Comparison of ENCODE assay signal across 26 cellular contexts in the genomic region with DNA sequence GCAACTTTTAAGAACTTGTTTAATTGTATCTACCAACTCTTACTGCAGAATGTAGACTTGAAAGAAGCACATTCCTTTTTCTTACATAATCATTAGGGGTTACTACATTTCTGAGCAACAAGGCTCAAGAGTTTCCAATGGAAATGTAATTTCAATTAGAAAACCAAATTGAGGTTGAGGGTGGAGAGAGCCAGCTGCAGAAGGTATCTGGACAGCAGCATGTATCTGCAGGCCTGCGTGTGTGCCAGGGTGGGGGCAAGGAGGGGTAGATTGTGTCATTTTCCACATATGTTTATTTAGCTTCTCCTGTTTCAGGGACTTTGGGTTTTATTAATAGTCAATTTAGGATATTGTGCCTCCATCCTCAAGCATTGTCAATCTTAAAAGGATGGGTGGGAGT.
DNase-seq lines count a peak whose midpoint lies in the region; ATAC-seq, FAIRE-seq and TF ChIP-seq lines count a peak whose summit lies in the region.
"Had no signal": no experiment of that assay in that cellular context is flagged by ENCODE, and none has a peak within 500 bp of the region (broad histone marks: within the 10 kb centered on the region; RNA-seq: fewer than 3 reads in every experiment).

No MANE protein-coding gene starts in this region.

- H3K27me3 ChIP-seq in BLaER1 treated with 17β-estradiol and CSF1 and Interleukin-3, amounts not matched to agents 10 nM and 100 nM: no peaks in the 10 kb centered on the region
- no peaks in the 10 kb centered on the region for H3K27me3 ChIP-seq in KMS-11 (ENCODE audit: insufficient read depth, low read depth)
- H3K27me3 ChIP-seq in GM12878 (replicated peaks in 1 of 2; ENCODE audit: control insufficient read depth in 2 of 2, insufficient read depth in 2 of 2, low read length in 1 of 2): no peaks in the 10 kb centered on the region
- H3K27me3 ChIP-seq: BE2C had no signal

- H3K4me3 Mint-ChIP-seq in type B pancreatic cell: no peak overlapping the region
- H3K4me3 Mint-ChIP-seq: CD4-positive, alpha-beta T cell had no signal

- TF ChIP-seq RAD21 in GM12878 (IDR thresholded peaks at IDR 0.05; ENCODE audit: insufficient read depth, low read depth, low read length): no peak

- no peak overlapping the region for H3K4me3 ChIP-seq in BLaER1 treated with 17β-estradiol and CSF1 and Interleukin-3, amounts not matched to agents 10 nM and 100 nM
- H3K4me3 ChIP-seq in KMS-11 (IDR thresholded peaks at IDR 0.05; ENCODE audit: insufficient read depth, low read depth, low read length): peak overlapping the region; percentile 53
- no peak overlapping the region for H3K4me3 ChIP-seq in GM12878
- H3K4me3 ChIP-seq: A549, PC-9 had no signal

- no peaks in the 10 kb centered on the region for H3K36me3 ChIP-seq in BLaER1 treated with 17β-estradiol and CSF1 and Interleukin-3, amounts not matched to agents 10 nM and 100 nM
- H3K36me3 ChIP-seq in KMS-11 (ENCODE audit: insufficient read depth) (no peaks in the 10 kb centered on the region), GM12878 (ENCODE audit: control insufficient read depth in 2 of 2, insufficient read depth in 2 of 2, low read length in 1 of 2) (no peaks in the 10 kb centered on the region)
- H3K36me3 ChIP-seq: BE2C had no signal

- no TSS peak for BruUV-seq in GM12878 (replicated peaks; lab: Mats Ljungman, UMichigan)

- WGBS in GM12878 (ENCODE audit: insufficient coverage, insufficient replicate concordance, low lambda C conversion rate, missing lambda C conversion rate): 0% methylated on average over 1 of the region's 1 CpG

- ATAC-seq in GM12878: no peak
- ATAC-seq in HG02938 (IDR thresholded peaks at IDR 0.05; ENCODE audit: unreplicated experiment): no peak
- ATAC-seq: A549 had no signal

- H3K4me1 ChIP-seq in BLaER1 treated with 17β-estradiol and CSF1 and Interleukin-3, amounts not matched to agents 10 nM and 100 nM: peaks cover 7 to 88% (median 66%) of the 10 kb centered on the region in 10 experiments
- peaks cover 98% of the 10 kb centered on the region for H3K4me1 ChIP-seq in KMS-11 (ENCODE audit: low read depth, poor library complexity, severe bottlenecking)
- H3K4me1 ChIP-seq in GM12878 (ENCODE audit: control insufficient read depth, insufficient read depth, low read length): no peaks in the 10 kb centered on the region
- H3K4me1 ChIP-seq: A549, BE2C, Caco-2 had no signal

- POLR2A ChIA-PET in GM12878 (lab: Charles Lee): no interaction called here

- H3K27me3 Mint-ChIP-seq in type B pancreatic cell: peaks cover 2% of the 10 kb centered on the region

- H3K79me2 ChIP-seq in KMS-11 (ENCODE audit: insufficient read depth, low read depth): peaks cover 96% of the 10 kb centered on the region
- no peaks in the 10 kb centered on the region for H3K79me2 ChIP-seq in GM12878 (ENCODE audit: control insufficient read depth, insufficient read depth, low read length)

- peak overlapping the region in 6 of 11 experiments; percentile 0 to 38 (median 32); a peak in 7 of 22 replicates for H3K4me2 ChIP-seq in BLaER1 treated with 17β-estradiol and CSF1 and Interleukin-3, amounts not matched to agents 10 nM and 100 nM
- peak overlapping the region; percentile 98 for H3K4me2 ChIP-seq in KMS-11
- H3K4me2 ChIP-seq in GM12878 (ENCODE audit: control insufficient read depth, insufficient read depth): no peak overlapping the region
- H3K4me2 ChIP-seq: A549, PC-9 had no signal

- in situ Hi-C loops in GM12878 (cut with MboI): loop anchor here (5.0 kb wide), 1 partner anchor 235 kb away; no protein-coding TSS in a partner anchor

- no peak for TF ChIP-seq POLR2A in GM12878 (IDR thresholded peaks at IDR 0.05; ENCODE audit: low read depth, low read length)

- TF ChIP-seq CTCF in KMS-11 (conservative IDR thresholded peaks at IDR 0.05; ENCODE audit: low read depth, low read length) (no peak), GM12878 (IDR thresholded peaks at IDR 0.05 in 2 of 3, conservative IDR thresholded peaks at IDR 0.05 in 1 of 3; ENCODE audit: control insufficient read depth in 2 of 3, extremely low read depth in 1 of 3, insufficient read depth in 1 of 3, low read depth in 3 of 3, low read length in 3 of 3) (no peak), type B pancreatic cell (conservative IDR thresholded peaks at IDR 0.05) (no peak)

- CTCF ChIA-PET in GM12878 (lab: Yijun Ruan, JAX): no interaction called here

- SMC1A ChIA-PET in GM12878 (lab: Charles Lee; ENCODE audit: uncharacterized antibody, unreplicated experiment): no interaction called here

- no peaks in the 10 kb centered on the region for H3K36me3 Mint-ChIP-seq in type B pancreatic cell

- peaks cover 0 to 18% (median 11%) of the 10 kb centered on the region in 11 experiments; a peak in 10 of 22 replicates for H3K9me3 ChIP-seq in BLaER1 treated with 17β-estradiol and CSF1 and Interleukin-3, amounts not matched to agents 10 nM and 100 nM (replicated peaks in 1 of 11)
- H3K9me3 ChIP-seq in GM12878 (replicated peaks; ENCODE audit: control insufficient read depth, insufficient read depth, low read length): no peaks in the 10 kb centered on the region
- H3K9me3 ChIP-seq: A549, BE2C, Caco-2 had no signal

- TF ChIP-seq EP300 in GM12878 (IDR thresholded peaks at IDR 0.05; ENCODE audit: borderline replicate concordance in 1 of 2, control insufficient read depth in 1 of 2, low read depth in 2 of 2, low read length in 2 of 2): no peak

- H2AFZ ChIP-seq in KMS-11 (ENCODE audit: low read depth) (no peak overlapping the region), GM12878 (ENCODE audit: control insufficient read depth, low read depth, low read length) (no peak overlapping the region)
- H2AFZ ChIP-seq: PC-9 had no signal

- H3K27ac Mint-ChIP-seq in type B pancreatic cell: no peak overlapping the region
- H3K27ac Mint-ChIP-seq: CD4-positive, alpha-beta T cell had no signal

- no peaks in the 10 kb centered on the region for H3K9me3 Mint-ChIP-seq in type B pancreatic cell
- H3K9me3 Mint-ChIP-seq: CD4-positive, alpha-beta T cell had no signal

- RAD21 ChIA-PET in GM12878 (lab: Charles Lee; ENCODE audit: unreplicated experiment): no interaction called here

- intact Hi-C loops in GM12878 (cut with micrococcal nuclease; ENCODE audit: unreplicated experiment): no loop called here

- H4K20me1 ChIP-seq in BLaER1 treated with 17β-estradiol and CSF1 and Interleukin-3, amounts not matched to agents 10 nM and 100 nM: no peaks in the 10 kb centered on the region
- H4K20me1 ChIP-seq in KMS-11 (ENCODE audit: insufficient read depth): no peaks in the 10 kb centered on the region
- H4K20me1 ChIP-seq in GM12878 (ENCODE audit: control insufficient read depth, insufficient read depth): no peaks in the 10 kb centered on the region

- H3K4me1 Mint-ChIP-seq in type B pancreatic cell (ENCODE audit: unreplicated experiment): no peaks in the 10 kb centered on the region

- no peak for FAIRE-seq in GM12878 (lab: Jason Lieb, UNC)
- FAIRE-seq: A549, H54 had no signal

- DNase-seq in GM12878 (ENCODE audit: low read depth, low spot score) (no peak), renal cortical epithelial cell (ENCODE audit: low read depth) (peak; percentile 19), cortex of kidney (lab: John Stamatoyannopoulos, UW) (no peak), COLO668 (lab: John Stamatoyannopoulos, UW; ENCODE audit: unreplicated experiment) (no peak), type B pancreatic cell (ENCODE audit: extremely low spot score, unreplicated experiment) (no peak)
- DNase-seq: BE2C; Caco-2; CD4-positive, alpha-beta T cell; DMS 273 treated with DMSO at 0.1 percent for 48 hours; DND-41; KG1; MV-4-11; NCI-H1694; NCI-H2081; NCI-H2171; NCI-H345; NCI-H524; NCI-H774; PC-9; RPMI8226; SHP77 had no signal

- no peak overlapping the region for H3K9ac ChIP-seq in BLaER1 treated with 17β-estradiol and CSF1 and Interleukin-3, amounts not matched to agents 10 nM and 100 nM
- H3K9ac ChIP-seq in KMS-11: peak overlapping the region; percentile 60
- H3K9ac ChIP-seq in GM12878 (ENCODE audit: control insufficient read depth, insufficient read depth, low read length): no peak overlapping the region

- no peak overlapping the region for H3K27ac ChIP-seq in BLaER1 treated with 17β-estradiol and CSF1 and Interleukin-3, amounts not matched to agents 10 nM and 100 nM
- H3K27ac ChIP-seq in KMS-11 (peak overlapping the region; percentile 99), GM12878 (ENCODE audit: control insufficient read depth, insufficient read depth) (peak overlapping the region; percentile 48)
- H3K27ac ChIP-seq: A549, PC-9 had no signal

TF ChIP-seq in GM12878, 131 proteins besides CTCF, POLR2A, EP300 and RAD21 (continues in another document):
- TF ChIP-seq TCF12 (IDR thresholded peaks at IDR 0.05; ENCODE audit: low read depth, low read length) (no peak), TCF3 (IDR thresholded peaks at IDR 0.05; ENCODE audit: borderline replicate concordance, insufficient read depth, low read depth, low read length) (no peak), MTA3 (IDR thresholded peaks at IDR 0.05; ENCODE audit: borderline replicate concordance, low read length) (no peak), YBX1 (IDR thresholded peaks at IDR 0.05) (no peak)
- TF ChIP-seq, protein P1, sequence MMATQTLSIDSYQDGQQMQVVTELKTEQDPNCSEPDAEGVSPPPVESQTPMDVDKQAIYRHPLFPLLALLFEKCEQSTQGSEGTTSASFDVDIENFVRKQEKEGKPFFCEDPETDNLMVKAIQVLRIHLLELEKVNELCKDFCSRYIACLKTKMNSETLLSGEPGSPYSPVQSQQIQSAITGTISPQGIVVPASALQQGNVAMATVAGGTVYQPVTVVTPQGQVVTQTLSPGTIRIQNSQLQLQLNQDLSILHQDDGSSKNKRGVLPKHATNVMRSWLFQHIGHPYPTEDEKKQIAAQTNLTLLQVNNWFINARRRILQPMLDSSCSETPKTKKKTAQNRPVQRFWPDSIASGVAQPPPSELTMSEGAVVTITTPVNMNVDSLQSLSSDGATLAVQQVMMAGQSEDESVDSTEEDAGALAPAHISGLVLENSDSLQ (IDR thresholded peaks at IDR 0.05): no peak
- TF ChIP-seq, protein P2, sequence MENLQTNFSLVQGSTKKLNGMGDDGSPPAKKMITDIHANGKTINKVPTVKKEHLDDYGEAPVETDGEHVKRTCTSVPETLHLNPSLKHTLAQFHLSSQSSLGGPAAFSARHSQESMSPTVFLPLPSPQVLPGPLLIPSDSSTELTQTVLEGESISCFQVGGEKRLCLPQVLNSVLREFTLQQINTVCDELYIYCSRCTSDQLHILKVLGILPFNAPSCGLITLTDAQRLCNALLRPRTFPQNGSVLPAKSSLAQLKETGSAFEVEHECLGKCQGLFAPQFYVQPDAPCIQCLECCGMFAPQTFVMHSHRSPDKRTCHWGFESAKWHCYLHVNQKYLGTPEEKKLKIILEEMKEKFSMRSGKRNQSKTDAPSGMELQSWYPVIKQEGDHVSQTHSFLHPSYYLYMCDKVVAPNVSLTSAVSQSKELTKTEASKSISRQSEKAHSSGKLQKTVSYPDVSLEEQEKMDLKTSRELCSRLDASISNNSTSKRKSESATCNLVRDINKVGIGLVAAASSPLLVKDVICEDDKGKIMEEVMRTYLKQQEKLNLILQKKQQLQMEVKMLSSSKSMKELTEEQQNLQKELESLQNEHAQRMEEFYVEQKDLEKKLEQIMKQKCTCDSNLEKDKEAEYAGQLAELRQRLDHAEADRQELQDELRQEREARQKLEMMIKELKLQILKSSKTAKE (IDR thresholded peaks at IDR 0.05; ENCODE audit: low read depth, poor library complexity, severe bottlenecking): no peak

Comparison
In these comparisons a context has a peak if more than half of its experiments do, and no peak if none do; other contexts are left out.
1. H3K27ac ChIP-seq: peak in KMS-11 (single experiment) and GM12878 (single experiment); none in BLaER1 treated with 17β-estradiol and CSF1 and Interleukin-3, amounts not matched to agents 10 nM and 100 nM (0 of 11).